In genomic region chr6:151379933-151380847, GRCh38 we compare ENCODE assay signal across 7 cellular contexts. TPM values are rescaled to one million over a fixed set of nuclear protein-coding genes. Genes with fewer than 3 reads are reported as not detected.
DNase-seq lines count a peak whose midpoint lies in the region; ATAC-seq and TF ChIP-seq lines count a peak whose summit lies in the region.

No MANE protein-coding gene starts in this region.

- H3K4me1 ChIP-seq in iPS-18a (ENCODE audit: control insufficient read depth, low read depth, low read length) (peaks cover 8% of the 10 kb centered on the region), upper lobe of left lung (peaks cover 13 to 20% (median 17%) of the 10 kb centered on the region in 4 donors)

- no peaks in the 10 kb centered on the region for H3K27me3 ChIP-seq in iPS-18a (ENCODE audit: control insufficient read depth, insufficient read depth, low read length)
- no peaks in the 10 kb centered on the region for H3K27me3 ChIP-seq in upper lobe of left lung

- no peak for TF ChIP-seq CTCF in upper lobe of left lung (IDR thresholded peaks at IDR 0.05)

- no peaks in the 10 kb centered on the region for H3K9me3 Mint-ChIP-seq in T-helper 1 cell treated with Interleukin-12 subunit alpha and Interleukin-12 subunit beta and Interleukin-4 antibody, amounts not matched to agents 30 μg/mL and 1 μg/mL, for 36 hours

- DNase-seq in upper lobe of left lung (peak in 1 of 2 donors; percentile 29), mesenteric fat pad (ENCODE audit: low spot score) (no peak), HPDE6-E6E7 (ENCODE audit: extremely low spot score) (no peak)

- H3K9me3 ChIP-seq in iPS-18a (ENCODE audit: control insufficient read depth, low read depth, low read length) (no peaks in the 10 kb centered on the region), upper lobe of left lung (no peaks in the 10 kb centered on the region)

- 76 to 80% methylated on average over 14 of the region's 14 CpGs for WGBS in upper lobe of left lung, 2 donors

- H3K27me3 Mint-ChIP-seq in T-helper 1 cell treated with Interleukin-12 subunit alpha and Interleukin-12 subunit beta and Interleukin-4 antibody, amounts not matched to agents 30 μg/mL and 1 μg/mL, for 36 hours (ENCODE audit: low read depth): no peaks in the 10 kb centered on the region

- H3K4me3 ChIP-seq in iPS-18a (ENCODE audit: low read length) (no peak overlapping the region), upper lobe of left lung (peak overlapping the region in 2 of 4 donors; percentile 3 to 17)

- peak overlapping the region; percentile 92 for H3K4me3 Mint-ChIP-seq in T-helper 1 cell treated with Interleukin-12 subunit alpha and Interleukin-12 subunit beta and Interleukin-4 antibody, amounts not matched to agents 30 μg/mL and 1 μg/mL, for 36 hours

- H3K36me3 ChIP-seq in iPS-18a (ENCODE audit: control insufficient read depth, low read depth, low read length) (no peaks in the 10 kb centered on the region), upper lobe of left lung (peaks cover 0 to 3% (median 0%) of the 10 kb centered on the region in 4 donors)

- H3K27ac ChIP-seq in iPS-18a (ENCODE audit: low read length) (peak overlapping the region; percentile 47), upper lobe of left lung (peak overlapping the region; percentile 58 to 81 (median 70))

- peak; percentile 59 for ATAC-seq in GM19035 (IDR thresholded peaks at IDR 0.05; ENCODE audit: unreplicated experiment)
- ATAC-seq in HG02852 (IDR thresholded peaks at IDR 0.05; ENCODE audit: unreplicated experiment): peak; percentile 62
- peak; percentile 70 to 82 for ATAC-seq in upper lobe of left lung (ENCODE audit: low FRiP score in 2 of 2)

- H3K36me3 Mint-ChIP-seq in T-helper 1 cell treated with Interleukin-12 subunit alpha and Interleukin-12 subunit beta and Interleukin-4 antibody, amounts not matched to agents 30 μg/mL and 1 μg/mL, for 36 hours (ENCODE audit: low read depth): peaks cover 19% of the 10 kb centered on the region

- peak overlapping the region; percentile 98 for H3K27ac Mint-ChIP-seq in T-helper 1 cell treated with Interleukin-12 subunit alpha and Interleukin-12 subunit beta and Interleukin-4 antibody, amounts not matched to agents 30 μg/mL and 1 μg/mL, for 36 hours

- TF ChIP-seq EP300 in upper lobe of left lung (IDR thresholded peaks at IDR 0.05): no peak

- no peak overlapping the region for H3K9ac ChIP-seq in iPS-18a (ENCODE audit: low read length)

- TF ChIP-seq POLR2A in upper lobe of left lung (IDR thresholded peaks at IDR 0.05): no peak

- peaks cover 68% of the 10 kb centered on the region for H3K4me1 Mint-ChIP-seq in T-helper 1 cell treated with Interleukin-12 subunit alpha and Interleukin-12 subunit beta and Interleukin-4 antibody, amounts not matched to agents 30 μg/mL and 1 μg/mL, for 36 hours (ENCODE audit: low read depth)

RNA-seq across cellular contexts. Expression of gene ZBTB2, which starts 11.2 kb away (rescaled TPM):
- total RNA-seq in upper lobe of left lung (10 to 100 TPM in 3 of 6 donors, 1 to 10 TPM in 3; 4.2 to 18.5 (median 10.9) TPM), mesenteric fat pad (10.7 TPM)
